1 cellular context compared by ENCODE assay signal in the genomic region with DNA sequence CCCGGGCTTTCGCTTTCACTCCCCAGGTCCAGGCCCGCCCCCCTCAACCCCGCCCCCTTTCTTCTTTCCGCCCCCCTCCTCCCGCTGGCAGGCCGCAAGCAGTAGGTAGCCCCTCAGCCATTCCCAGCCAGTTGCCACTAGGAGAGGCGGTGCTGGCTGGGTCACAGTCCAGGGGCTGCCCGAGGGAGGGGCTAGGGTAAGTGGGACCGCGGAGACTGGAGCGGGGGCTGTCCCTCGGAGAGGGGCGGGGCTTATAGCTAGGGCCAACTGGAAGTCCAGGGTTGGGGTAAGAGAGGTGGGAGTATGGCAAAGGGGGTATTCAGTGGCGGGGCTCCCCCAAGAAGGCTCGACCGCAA.
A peak's percentile ranks its signal among the peaks of the same experiment; 100 is the strongest.
TF ChIP-seq lines count a peak whose summit lies in the region.

No MANE protein-coding gene starts in this region.

TF ChIP-seq in WTC11, 78 proteins besides CTCF, POLR2A, EP300 and RAD21 (continued from another document):
- TF ChIP-seq PRDM15 (CRISPR knock-in tag; IDR thresholded peaks at IDR 0.05) (peak; percentile 94), CBFB (CRISPR knock-in tag; IDR thresholded peaks at IDR 0.05; ENCODE audit: low read depth) (0 out of 2 replicates have a peak, but pooled peaks have one; percentile 51), NFE2L1 (CRISPR knock-in tag; IDR thresholded peaks at IDR 0.05) (no peak), USF1 (CRISPR knock-in tag; IDR thresholded peaks at IDR 0.05) (no peak), ESRRA (CRISPR knock-in tag; IDR thresholded peaks at IDR 0.05; ENCODE audit: borderline replicate concordance) (no peak), MAX (CRISPR knock-in tag; IDR thresholded peaks at IDR 0.05) (0 out of 2 replicates have a peak, but pooled peaks have one; percentile 9), ZNF416 (CRISPR knock-in tag; IDR thresholded peaks at IDR 0.05) (no peak), SOX15 (CRISPR knock-in tag; IDR thresholded peaks at IDR 0.05) (no peak), GABPB1 (CRISPR knock-in tag; IDR thresholded peaks at IDR 0.05) (peak; percentile 69; the same call in 1 of the 2 replicates), SP1 (CRISPR knock-in tag; conservative IDR thresholded peaks at IDR 0.05) (peak; percentile 56), CREB1 (CRISPR knock-in tag; IDR thresholded peaks at IDR 0.05) (0 out of 2 replicates have a peak, but pooled peaks have one; percentile 20)
- TF ChIP-seq, protein P1, sequence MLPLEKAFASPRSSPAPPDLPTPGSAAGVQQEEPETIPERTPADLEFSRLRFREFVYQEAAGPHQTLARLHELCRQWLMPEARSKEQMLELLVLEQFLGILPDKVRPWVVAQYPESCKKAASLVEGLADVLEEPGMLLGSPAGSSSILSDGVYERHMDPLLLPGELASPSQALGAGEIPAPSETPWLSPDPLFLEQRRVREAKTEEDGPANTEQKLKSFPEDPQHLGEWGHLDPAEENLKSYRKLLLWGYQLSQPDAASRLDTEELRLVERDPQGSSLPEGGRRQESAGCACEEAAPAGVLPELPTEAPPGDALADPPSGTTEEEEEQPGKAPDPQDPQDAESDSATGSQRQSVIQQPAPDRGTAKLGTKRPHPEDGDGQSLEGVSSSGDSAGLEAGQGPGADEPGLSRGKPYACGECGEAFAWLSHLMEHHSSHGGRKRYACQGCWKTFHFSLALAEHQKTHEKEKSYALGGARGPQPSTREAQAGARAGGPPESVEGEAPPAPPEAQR (CRISPR knock-in tag; IDR thresholded peaks at IDR 0.05) = no peak
- TF ChIP-seq, protein P2, sequence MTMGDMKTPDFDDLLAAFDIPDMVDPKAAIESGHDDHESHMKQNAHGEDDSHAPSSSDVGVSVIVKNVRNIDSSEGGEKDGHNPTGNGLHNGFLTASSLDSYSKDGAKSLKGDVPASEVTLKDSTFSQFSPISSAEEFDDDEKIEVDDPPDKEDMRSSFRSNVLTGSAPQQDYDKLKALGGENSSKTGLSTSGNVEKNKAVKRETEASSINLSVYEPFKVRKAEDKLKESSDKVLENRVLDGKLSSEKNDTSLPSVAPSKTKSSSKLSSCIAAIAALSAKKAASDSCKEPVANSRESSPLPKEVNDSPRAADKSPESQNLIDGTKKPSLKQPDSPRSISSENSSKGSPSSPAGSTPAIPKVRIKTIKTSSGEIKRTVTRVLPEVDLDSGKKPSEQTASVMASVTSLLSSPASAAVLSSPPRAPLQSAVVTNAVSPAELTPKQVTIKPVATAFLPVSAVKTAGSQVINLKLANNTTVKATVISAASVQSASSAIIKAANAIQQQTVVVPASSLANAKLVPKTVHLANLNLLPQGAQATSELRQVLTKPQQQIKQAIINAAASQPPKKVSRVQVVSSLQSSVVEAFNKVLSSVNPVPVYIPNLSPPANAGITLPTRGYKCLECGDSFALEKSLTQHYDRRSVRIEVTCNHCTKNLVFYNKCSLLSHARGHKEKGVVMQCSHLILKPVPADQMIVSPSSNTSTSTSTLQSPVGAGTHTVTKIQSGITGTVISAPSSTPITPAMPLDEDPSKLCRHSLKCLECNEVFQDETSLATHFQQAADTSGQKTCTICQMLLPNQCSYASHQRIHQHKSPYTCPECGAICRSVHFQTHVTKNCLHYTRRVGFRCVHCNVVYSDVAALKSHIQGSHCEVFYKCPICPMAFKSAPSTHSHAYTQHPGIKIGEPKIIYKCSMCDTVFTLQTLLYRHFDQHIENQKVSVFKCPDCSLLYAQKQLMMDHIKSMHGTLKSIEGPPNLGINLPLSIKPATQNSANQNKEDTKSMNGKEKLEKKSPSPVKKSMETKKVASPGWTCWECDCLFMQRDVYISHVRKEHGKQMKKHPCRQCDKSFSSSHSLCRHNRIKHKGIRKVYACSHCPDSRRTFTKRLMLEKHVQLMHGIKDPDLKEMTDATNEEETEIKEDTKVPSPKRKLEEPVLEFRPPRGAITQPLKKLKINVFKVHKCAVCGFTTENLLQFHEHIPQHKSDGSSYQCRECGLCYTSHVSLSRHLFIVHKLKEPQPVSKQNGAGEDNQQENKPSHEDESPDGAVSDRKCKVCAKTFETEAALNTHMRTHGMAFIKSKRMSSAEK (CRISPR knock-in tag; IDR thresholded peaks at IDR 0.05; ENCODE audit: borderline replicate concordance) = no peak
- TF ChIP-seq, protein P3, sequence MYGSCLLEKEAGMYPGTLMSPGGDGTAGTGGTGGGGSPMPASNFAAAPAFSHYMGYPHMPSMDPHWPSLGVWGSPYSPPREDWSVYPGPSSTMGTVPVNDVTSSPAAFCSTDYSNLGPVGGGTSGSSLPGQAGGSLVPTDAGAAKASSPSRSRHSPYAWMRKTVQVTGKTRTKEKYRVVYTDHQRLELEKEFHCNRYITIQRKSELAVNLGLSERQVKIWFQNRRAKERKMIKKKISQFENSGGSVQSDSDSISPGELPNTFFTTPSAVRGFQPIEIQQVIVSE (CRISPR knock-in tag; IDR thresholded peaks at IDR 0.05; ENCODE audit: borderline replicate concordance) = no peak
- TF ChIP-seq, protein P4, sequence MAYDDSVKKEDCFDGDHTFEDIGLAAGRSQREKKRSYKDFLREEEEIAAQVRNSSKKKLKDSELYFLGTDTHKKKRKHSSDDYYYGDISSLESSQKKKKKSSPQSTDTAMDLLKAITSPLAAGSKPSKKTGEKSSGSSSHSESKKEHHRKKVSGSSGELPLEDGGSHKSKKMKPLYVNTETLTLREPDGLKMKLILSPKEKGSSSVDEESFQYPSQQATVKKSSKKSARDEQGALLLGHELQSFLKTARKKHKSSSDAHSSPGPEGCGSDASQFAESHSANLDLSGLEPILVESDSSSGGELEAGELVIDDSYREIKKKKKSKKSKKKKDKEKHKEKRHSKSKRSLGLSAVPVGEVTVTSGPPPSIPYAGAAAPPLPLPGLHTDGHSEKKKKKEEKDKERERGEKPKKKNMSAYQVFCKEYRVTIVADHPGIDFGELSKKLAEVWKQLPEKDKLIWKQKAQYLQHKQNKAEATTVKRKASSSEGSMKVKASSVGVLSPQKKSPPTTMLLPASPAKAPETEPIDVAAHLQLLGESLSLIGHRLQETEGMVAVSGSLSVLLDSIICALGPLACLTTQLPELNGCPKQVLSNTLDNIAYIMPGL (CRISPR knock-in tag; IDR thresholded peaks at IDR 0.05) = 0 out of 2 replicates have a peak, but pooled peaks have one; percentile 15
